20 cellular contexts compared by ENCODE assay signal in the genomic region with DNA sequence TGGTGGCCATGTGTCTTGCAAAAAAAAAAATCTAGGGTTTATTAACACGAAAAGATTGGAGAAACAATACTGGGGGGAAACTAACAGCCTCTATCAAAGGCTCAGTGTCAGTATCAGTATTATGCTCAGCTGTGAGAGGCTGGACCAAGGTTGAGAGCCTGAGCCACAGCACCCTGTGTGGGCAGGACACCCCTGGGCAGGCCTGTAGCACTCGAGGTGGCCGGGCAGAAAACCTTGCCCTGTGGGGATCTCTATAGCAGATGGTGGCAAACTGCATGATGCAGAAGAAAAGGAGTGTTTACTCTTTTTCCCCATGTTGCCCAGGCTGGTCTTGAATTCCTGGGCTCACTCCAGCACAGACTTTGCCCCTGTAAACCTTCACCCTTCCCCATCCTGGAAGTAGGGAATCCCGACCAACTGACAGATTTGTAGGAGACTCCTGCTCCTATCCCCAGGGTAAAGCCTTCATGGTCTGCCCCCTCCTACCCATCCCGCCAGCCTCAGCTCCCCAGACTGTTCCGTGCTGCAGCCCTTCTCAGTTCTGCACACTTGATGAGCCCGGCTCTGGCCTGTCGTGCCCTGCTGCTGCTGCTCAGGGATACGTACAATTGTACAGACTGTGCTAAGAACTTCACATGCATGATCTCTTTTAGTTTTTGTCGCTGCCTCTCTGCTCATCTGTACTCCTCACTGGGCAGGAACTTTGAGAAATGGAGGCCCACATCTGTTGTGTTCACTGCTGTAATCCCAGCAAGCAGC. TPM values are rescaled to one million over a fixed set of nuclear protein-coding genes. Genes with fewer than 3 reads are reported as not detected.
A peak's percentile ranks its signal among the peaks of the same experiment; 100 is the strongest.
DNase-seq lines count a peak whose midpoint lies in the region; ATAC-seq and TF ChIP-seq lines count a peak whose summit lies in the region.
"Had no signal": no experiment of that assay in that cellular context is flagged by ENCODE, and none has a peak within 500 bp of the region (broad histone marks: within the 10 kb centered on the region; RNA-seq: fewer than 3 reads in every experiment).

No MANE protein-coding gene starts in this region.

- H3K9me3 ChIP-seq in H9 (ENCODE audit: control insufficient read depth, low read depth, low read length) = no peaks in the 10 kb centered on the region
- no peaks in the 10 kb centered on the region for H3K9me3 ChIP-seq in T-helper 17 cell (ENCODE audit: control insufficient read depth, low read length, poor library complexity, severe bottlenecking)
- no peaks in the 10 kb centered on the region for H3K9me3 ChIP-seq in mesenchymal stem cell (ENCODE audit: control insufficient read depth, low read length)
- H3K9me3 ChIP-seq in PC-9 (ENCODE audit: insufficient read depth, low read depth) = no peaks in the 10 kb centered on the region
- H3K9me3 ChIP-seq: HAP-1, Peyer's patch had no signal

- H3K4me1 Mint-ChIP-seq in H9 (peaks cover 2 to 3% of the 10 kb centered on the region in 2 experiments; a peak in 1 of 4 replicates), T-helper 17 cell (peaks cover 5% of the 10 kb centered on the region)
- no peaks in the 10 kb centered on the region for H3K4me1 Mint-ChIP-seq in stimulated activated effector memory CD8-positive, alpha-beta T cell treated with anti-CD3 and anti-CD28 coated beads, Interleukin-12 subunit alpha, Interleukin-12 subunit beta, amount 100 ng/mL, for 72 hours

- H3K4me1 ChIP-seq in H9 (ENCODE audit: insufficient read depth, low read length) (no peaks in the 10 kb centered on the region), mesenchymal stem cell (ENCODE audit: control insufficient read depth, insufficient read depth, low read depth, low read length) (peaks cover 1% of the 10 kb centered on the region), PC-9 (replicated peaks; ENCODE audit: insufficient read depth) (no peaks in the 10 kb centered on the region)
- H3K4me1 ChIP-seq: HAP-1, Peyer's patch had no signal

- H2BK15ac ChIP-seq in H9 (ENCODE audit: low read depth, low read length) (no peak overlapping the region), mesenchymal stem cell (ENCODE audit: low read depth, poor library complexity, severe bottlenecking) (no peak overlapping the region)

- no peak for ATAC-seq in T-helper 17 cell
- ATAC-seq in stimulated activated effector memory CD8-positive, alpha-beta T cell treated with anti-CD3 and anti-CD28 coated beads, Interleukin-12 subunit alpha, Interleukin-12 subunit beta, amount 100 ng/mL, for 72 hours = no peak

- 0 out of 2 replicates have a peak, but pooled peaks cover 13% of the 10 kb centered on the region for H3F3A ChIP-seq in PC-9 (ENCODE audit: insufficient read depth, low read depth)

- H3K79me1 ChIP-seq in H9 (ENCODE audit: insufficient read depth, low read depth, low read length, poor library complexity, severe bottlenecking) (no peaks in the 10 kb centered on the region), mesenchymal stem cell (replicated peaks; ENCODE audit: low read length, poor library complexity, severe bottlenecking) (no peaks in the 10 kb centered on the region)

- H2AFZ ChIP-seq in H9 (ENCODE audit: low read length) (no peak overlapping the region), mesenchymal stem cell (ENCODE audit: low read depth, low read length) (no peak overlapping the region), PC-9 (no peak overlapping the region)

- H2BK120ac ChIP-seq in H9 (ENCODE audit: low read depth, low read length, poor library complexity, severe bottlenecking) (no peak overlapping the region), mesenchymal stem cell (ENCODE audit: low read depth, low read length) (no peak overlapping the region)

- H2AK5ac ChIP-seq in H9 (ENCODE audit: insufficient read length, low read length) (no peak overlapping the region), mesenchymal stem cell (ENCODE audit: low read length, severe bottlenecking) (no peak overlapping the region)

- TF ChIP-seq CTCF in H9 (conservative IDR thresholded peaks at IDR 0.05) = no peak
- TF ChIP-seq CTCF in PC-9 (conservative IDR thresholded peaks at IDR 0.05) = no peak

- BruUV-seq in PC-9 (replicated peaks; lab: Mats Ljungman, UMichigan) = no TSS peak

- H2BK20ac ChIP-seq in H9 (ENCODE audit: low read depth, low read length, poor library complexity, severe bottlenecking) = no peak overlapping the region

- H3K4ac ChIP-seq in H9 (ENCODE audit: low read depth, low read length) (no peak overlapping the region), mesenchymal stem cell (ENCODE audit: low read depth in 1 of 2, low read length in 2 of 2) (no peak overlapping the region)

- H2BK12ac ChIP-seq in H9 (ENCODE audit: insufficient read length, low read depth, low read length) (no peak overlapping the region), mesenchymal stem cell (ENCODE audit: low read length in 2 of 2) (no peak overlapping the region)

- H4K8ac ChIP-seq in H9 (replicated peaks; ENCODE audit: insufficient read length, low read depth, low read length) = peak overlapping the region; percentile 63
- peak overlapping the region; percentile 29 for H4K8ac ChIP-seq in mesenchymal stem cell (ENCODE audit: low read length)

- no CpG with 5 or more reads among the region's 10 CpGs for WGBS in H9 (ENCODE audit: extremely low coverage, insufficient read length, low lambda C conversion rate)
- WGBS in mesenchymal stem cell = 82% methylated on average over 10 of the region's 10 CpGs

- no peaks in the 10 kb centered on the region for H3K9me3 Mint-ChIP-seq in H9
- H3K9me3 Mint-ChIP-seq in stimulated activated effector memory CD8-positive, alpha-beta T cell treated with anti-CD3 and anti-CD28 coated beads, Interleukin-12 subunit alpha, Interleukin-12 subunit beta, amount 100 ng/mL, for 72 hours = no peaks in the 10 kb centered on the region
- H3K9me3 Mint-ChIP-seq: HFFc6 had no signal

- no peaks in the 10 kb centered on the region for H3K27me3 ChIP-seq in H9 (ENCODE audit: insufficient read depth, low read length)
- peaks cover 0 to 7% of the 10 kb centered on the region in 2 experiments for H3K27me3 ChIP-seq in mesenchymal stem cell (ENCODE audit: control insufficient read depth in 1 of 2, insufficient read depth in 1 of 2, low read length in 2 of 2)
- no peaks in the 10 kb centered on the region for H3K27me3 ChIP-seq in PC-9 (ENCODE audit: insufficient read depth, low read depth)
- H3K27me3 ChIP-seq: Peyer's patch had no signal

- peak overlapping the region in 1 of 3 experiments; percentile 41; a peak in 1 of 7 replicates for H3K27ac Mint-ChIP-seq in H9
- H3K27ac Mint-ChIP-seq in T-helper 17 cell = peak overlapping the region; percentile 34
- peak overlapping the region; percentile 65 for H3K27ac Mint-ChIP-seq in stimulated activated effector memory CD8-positive, alpha-beta T cell treated with anti-CD3 and anti-CD28 coated beads, Interleukin-12 subunit alpha, Interleukin-12 subunit beta, amount 100 ng/mL, for 72 hours
- H3K27ac Mint-ChIP-seq: HFFc6 had no signal

- H2BK5ac ChIP-seq in H9 (ENCODE audit: insufficient read length, low read length) (no peak overlapping the region), mesenchymal stem cell (ENCODE audit: low read depth, low read length, poor library complexity, severe bottlenecking) (no peak overlapping the region)

- peaks cover 2% of the 10 kb centered on the region for H3K27me3 Mint-ChIP-seq in H9 (ENCODE audit: low read depth)
- no peaks in the 10 kb centered on the region for H3K27me3 Mint-ChIP-seq in T-helper 17 cell

- H4K5ac ChIP-seq in H9 (ENCODE audit: insufficient read length, low read depth, low read length) = no peak overlapping the region

- H3K4me3 ChIP-seq in mesenchymal stem cell (ENCODE audit: insufficient read depth in 1 of 2, low read depth in 1 of 2, low read length in 2 of 2) = no peak overlapping the region
- no peak overlapping the region for H3K4me3 ChIP-seq in PC-9
- H3K4me3 ChIP-seq: GM23248, HAP-1, Peyer's patch, SK-N-MC had no signal

- no peak overlapping the region for H3K4me2 ChIP-seq in H9 (ENCODE audit: insufficient read depth, insufficient read length, low read length)
- no peak overlapping the region for H3K4me2 ChIP-seq in mesenchymal stem cell (ENCODE audit: low read length, poor library complexity, severe bottlenecking)
- no peak overlapping the region for H3K4me2 ChIP-seq in PC-9
- H3K4me2 ChIP-seq: KMS-11 had no signal

- no peak overlapping the region for H3K56ac ChIP-seq in H9 (ENCODE audit: insufficient read length, low read depth, low read length)

- no peak overlapping the region for H3K18ac ChIP-seq in H9 (ENCODE audit: insufficient read length, low read depth, low read length)
- no peak overlapping the region for H3K18ac ChIP-seq in mesenchymal stem cell (ENCODE audit: low read depth in 1 of 2, low read length in 2 of 2)

- H3K23me2 ChIP-seq in H9 (ENCODE audit: insufficient read length, low read depth, low read length, poor library complexity, severe bottlenecking) = no peaks in the 10 kb centered on the region

- H4K20me1 ChIP-seq in H9 (ENCODE audit: control insufficient read depth, insufficient read depth, insufficient read length) (no peaks in the 10 kb centered on the region), PC-9 (ENCODE audit: insufficient read depth) (no peaks in the 10 kb centered on the region)

- no peak for DNase-seq in H9
- no peak for DNase-seq in T-helper 17 cell
- DNase-seq in mesenchymal stem cell = no peak
- no peak for DNase-seq in stimulated activated effector memory CD8-positive, alpha-beta T cell treated with anti-CD3 and anti-CD28 coated beads, Interleukin-12 subunit alpha, Interleukin-12 subunit beta, amount 100 ng/mL, for 72 hours (ENCODE audit: low spot score in 2 of 2)
- DNase-seq in middle frontal gyrus (ENCODE audit: extremely low spot score, low spot score) = no peak
- no peak for DNase-seq in PC-9
- no peak for DNase-seq in NCI-H748 treated with DMSO at 0.1 percent for 48 hours (lab: John Stamatoyannopoulos, UW)
- DNase-seq: Calu3, NCI-H1048, NCI-H1417, NCI-H1694, NCI-H2029 treated with DMSO at 0.1 percent for 48 hours, NCI-H526 treated with DMSO at 0.1 percent for 48 hours, Peyer's patch, SIG-M5 had no signal

- H3K14ac ChIP-seq in H9 (ENCODE audit: insufficient read depth, low read length) (no peak overlapping the region), mesenchymal stem cell (ENCODE audit: low read length in 2 of 2) (no peak overlapping the region)

- H3T11ph ChIP-seq in H9 (ENCODE audit: low read length) = no peak overlapping the region

- intact Hi-C loops in PC-9 (cut with micrococcal nuclease; ENCODE audit: unreplicated experiment) = no loop called here

- H3K36me3 ChIP-seq in mesenchymal stem cell (ENCODE audit: control insufficient read depth in 1 of 2, insufficient read depth in 2 of 2, low read depth in 1 of 2, low read length in 2 of 2) = no peaks in the 10 kb centered on the region
- no peaks in the 10 kb centered on the region for H3K36me3 ChIP-seq in PC-9 (ENCODE audit: low read depth)
- H3K36me3 ChIP-seq: HAP-1, Peyer's patch had no signal

- H3K9ac ChIP-seq in H9 (ENCODE audit: extremely low read depth, insufficient read length, low read length) = no peak overlapping the region
- no peak overlapping the region for H3K9ac ChIP-seq in mesenchymal stem cell (ENCODE audit: low read length)
- H3K9ac ChIP-seq: GM23248, KMS-11 had no signal

- H3K4me3 Mint-ChIP-seq in H9 (no peak overlapping the region), T-helper 17 cell (no peak overlapping the region)
- no peak overlapping the region for H3K4me3 Mint-ChIP-seq in stimulated activated effector memory CD8-positive, alpha-beta T cell treated with anti-CD3 and anti-CD28 coated beads, Interleukin-12 subunit alpha, Interleukin-12 subunit beta, amount 100 ng/mL, for 72 hours
- H3K4me3 Mint-ChIP-seq: HFFc6 had no signal

- CTCF ChIA-PET in PC-9 (lab: Charles Lee) = interaction anchor here (0.6 kb wide), 1 partner anchor 770 kb away, joined by 5 read pairs; no protein-coding TSS in a partner anchor

- no peaks in the 10 kb centered on the region for H3K79me2 ChIP-seq in H9 (ENCODE audit: insufficient read depth, low read length)
- no peaks in the 10 kb centered on the region for H3K79me2 ChIP-seq in PC-9 (ENCODE audit: low read depth)

- H3K36me3 Mint-ChIP-seq in H9 (ENCODE audit: insufficient read depth in 1 of 3, low read depth in 3 of 3) (no peaks in the 10 kb centered on the region), T-helper 17 cell (ENCODE audit: low read depth) (no peaks in the 10 kb centered on the region)
- H3K36me3 Mint-ChIP-seq in stimulated activated effector memory CD8-positive, alpha-beta T cell treated with anti-CD3 and anti-CD28 coated beads, Interleukin-12 subunit alpha, Interleukin-12 subunit beta, amount 100 ng/mL, for 72 hours = peaks cover 5% of the 10 kb centered on the region

- H3K9me2 ChIP-seq in PC-9 (ENCODE audit: insufficient read depth) = no peaks in the 10 kb centered on the region

- POLR2A ChIA-PET in PC-9 (lab: Charles Lee; ENCODE audit: unreplicated experiment) = no interaction called here

- no peak overlapping the region for H4K91ac ChIP-seq in H9 (ENCODE audit: insufficient read length, low read depth, low read length)
- no peak overlapping the region for H4K91ac ChIP-seq in mesenchymal stem cell (ENCODE audit: low read length)

- H3K27ac ChIP-seq in H9 (ENCODE audit: insufficient read length, low read depth, low read length) (no peak overlapping the region), mesenchymal stem cell (ENCODE audit: low read length, poor library complexity, severe bottlenecking) (no peak overlapping the region), PC-9 (no peak overlapping the region)
- H3K27ac ChIP-seq: GM23248, KMS-11, Peyer's patch, SK-N-MC had no signal

- H3K23ac ChIP-seq in H9 (ENCODE audit: insufficient read length, low read depth, low read length) = no peak overlapping the region
- H3K23ac ChIP-seq in mesenchymal stem cell (ENCODE audit: low read length in 2 of 2) = no peak overlapping the region

RNA-seq across cellular contexts. Expression of gene KIFC1, which starts 8.0 kb away (rescaled TPM):
- 73.1 and 73.8 TPM in 2 replicates for total RNA-seq in H9 (2021)
- total RNA-seq in T-helper 17 cell = 1 to 10 TPM; 1.3 to 3.7 TPM
- 4.9 TPM for polyA plus RNA-seq in mesenchymal stem cell (2013, experiment 1 of 2)
- polyA plus RNA-seq in mesenchymal stem cell (2013, experiment 2 of 2) = 5.1 TPM
- total RNA-seq in PC-9 (2021) = 82.9 and 91.4 TPM in 2 replicates

RNA-seq across cellular contexts. Expression of gene PHF1, which starts 27.2 kb away (rescaled TPM):
- total RNA-seq in H9 (2021) (49.8 and 56.8 TPM in 2 replicates), T-helper 17 cell (100 to 1,000 TPM; 448 to 472 TPM), PC-9 (2021) (47.6 and 52.0 TPM in 2 replicates)
- polyA plus RNA-seq in mesenchymal stem cell (2013, experiment 1 of 2) = 43.1 TPM
- 40.9 TPM for polyA plus RNA-seq in mesenchymal stem cell (2013, experiment 2 of 2)

RNA-seq across cellular contexts. Expression of gene CUTA, which starts 34.3 kb away (rescaled TPM):
- total RNA-seq in H9 (2021) (257 and 264 TPM in 2 replicates), T-helper 17 cell (100 to 1,000 TPM; 195 to 196 TPM), PC-9 (2021) (213 and 220 TPM in 2 replicates)
- 472 TPM for polyA plus RNA-seq in mesenchymal stem cell (2013, experiment 1 of 2)
- 480 TPM for polyA plus RNA-seq in mesenchymal stem cell (2013, experiment 2 of 2)

RNA-seq across cellular contexts. Expression of gene SYNGAP1, which starts 36.3 kb away (rescaled TPM):
- total RNA-seq in H9 (2021) = 111 and 121 TPM in 2 replicates
- 10 to 100 TPM; 82.3 to 83.9 TPM for total RNA-seq in T-helper 17 cell
- polyA plus RNA-seq in mesenchymal stem cell (2013, experiment 1 of 2) = 18.5 TPM
- polyA plus RNA-seq in mesenchymal stem cell (2013, experiment 2 of 2) = 19.0 TPM
- total RNA-seq in PC-9 (2021) = 13.6 and 17.7 TPM in 2 replicates

Comparison
In these comparisons a context has a peak if more than half of its experiments do, and no peak if none do; other contexts are left out.
1. RNA of gene KIFC1, which starts 8.0 kb away (total RNA-seq): 82.9 to 91.4 TPM in PC-9 and 73.1 to 73.8 TPM in H9; 1.3 to 3.7 TPM in T-helper 17 cell; every median in the first group is over 10 times any median in the second.